In the genomic region with DNA sequence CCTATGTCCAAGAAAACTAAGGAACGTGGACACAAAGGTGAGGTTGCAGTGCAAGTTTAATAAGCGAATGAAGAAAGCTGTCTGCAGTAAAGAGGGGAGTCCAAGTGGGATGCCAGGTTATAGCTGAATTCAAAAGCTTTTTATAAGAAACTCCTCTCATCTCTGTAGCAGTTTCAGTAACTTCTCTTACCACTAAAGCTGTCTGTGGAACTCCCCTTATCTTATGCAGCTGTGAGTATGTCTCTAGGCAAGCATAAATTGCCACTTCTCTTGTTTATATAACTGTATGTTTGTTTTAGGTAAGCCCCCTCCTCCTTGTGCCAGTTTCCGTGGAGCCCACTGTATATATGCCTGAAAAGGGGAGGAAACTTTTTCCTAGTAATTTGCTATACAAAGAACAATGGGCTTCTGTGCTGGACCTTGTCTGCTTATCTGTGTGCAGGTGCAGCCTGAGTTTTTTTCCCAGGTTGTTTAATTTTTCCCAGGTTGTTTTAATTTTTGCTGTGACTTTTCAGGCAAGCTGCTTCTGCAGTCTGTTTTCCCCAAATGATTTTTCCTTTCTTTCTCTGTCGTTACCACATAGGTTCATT, we compare ENCODE assay signal across 29 cellular contexts.
DNase-seq lines count a peak whose midpoint lies in the region; ATAC-seq, FAIRE-seq and TF ChIP-seq lines count a peak whose summit lies in the region.
"Had no signal": no experiment of that assay in that cellular context is flagged by ENCODE, and none has a peak within 500 bp of the region (broad histone marks: within the 10 kb centered on the region; RNA-seq: fewer than 3 reads in every experiment).

No MANE protein-coding gene starts in this region.

- H2BK120ac ChIP-seq in mesenchymal stem cell (ENCODE audit: low read depth, low read length), result no peak overlapping the region
- H2BK120ac ChIP-seq in mesendoderm (ENCODE audit: low read depth, low read length), result no peak overlapping the region

- CTCF ChIA-PET in PC-3 (lab: Charles Lee), result no interaction called here

- H3K4me1 ChIP-seq in PC-3 (ENCODE audit: insufficient read depth, low read length) (no peaks in the 10 kb centered on the region), mesenchymal stem cell (ENCODE audit: control insufficient read depth, insufficient read depth, low read depth, low read length) (no peaks in the 10 kb centered on the region), mesendoderm (ENCODE audit: control insufficient read depth, low read depth, low read length) (no peaks in the 10 kb centered on the region)
- H3K4me1 ChIP-seq: BE2C, HAP-1 had no signal

- H2BK12ac ChIP-seq in mesenchymal stem cell (ENCODE audit: low read length in 2 of 2), result no peak overlapping the region

- no peak overlapping the region for H2BK15ac ChIP-seq in mesenchymal stem cell (ENCODE audit: low read depth, poor library complexity, severe bottlenecking)
- H2BK15ac ChIP-seq in mesendoderm (replicated peaks; ENCODE audit: low read depth), result no peak overlapping the region

- no peak overlapping the region for H3K4ac ChIP-seq in mesenchymal stem cell (ENCODE audit: low read depth in 1 of 2, low read length in 2 of 2)
- H3K4ac ChIP-seq in mesendoderm (ENCODE audit: low read depth, low read length), result no peak overlapping the region

- FAIRE-seq in GM12892 (lab: Jason Lieb, UNC), result no peak
- FAIRE-seq: GM18507 had no signal

- no peaks in the 10 kb centered on the region for H4K20me1 ChIP-seq in PC-3 (ENCODE audit: low read length)

- H4K8ac ChIP-seq in mesenchymal stem cell (ENCODE audit: low read length) (no peak overlapping the region), mesendoderm (ENCODE audit: low read depth, low read length) (no peak overlapping the region)

- H3K4me3 ChIP-seq in PC-3 (ENCODE audit: low read length) (no peak overlapping the region), mesenchymal stem cell (ENCODE audit: insufficient read depth in 1 of 2, low read depth in 1 of 2, low read length in 2 of 2) (no peak overlapping the region), mesendoderm (ENCODE audit: low read length) (no peak overlapping the region)
- H3K4me3 ChIP-seq: GM23248, HAP-1 had no signal

- no peaks in the 10 kb centered on the region for H3K79me1 ChIP-seq in mesenchymal stem cell (replicated peaks; ENCODE audit: low read length, poor library complexity, severe bottlenecking)
- H3K79me1 ChIP-seq in mesendoderm (ENCODE audit: low read length), result no peaks in the 10 kb centered on the region

- no peak for TF ChIP-seq POLR2A in GM12892 (IDR thresholded peaks at IDR 0.05; ENCODE audit: low read depth, low read length)

- no peak overlapping the region for H2BK5ac ChIP-seq in mesenchymal stem cell (ENCODE audit: low read depth, low read length, poor library complexity, severe bottlenecking)
- no peak overlapping the region for H2BK5ac ChIP-seq in mesendoderm (ENCODE audit: low read length)

- H3K27me3 ChIP-seq in PC-3 (ENCODE audit: low read length) (no peaks in the 10 kb centered on the region), mesenchymal stem cell (ENCODE audit: control insufficient read depth in 1 of 2, insufficient read depth in 1 of 2, low read length in 2 of 2) (no peaks in the 10 kb centered on the region), mesendoderm (ENCODE audit: insufficient read depth, low read length, poor library complexity) (no peaks in the 10 kb centered on the region)
- H3K27me3 ChIP-seq: BE2C had no signal

- H3K9me3 ChIP-seq in PC-3 (ENCODE audit: low read length), result no peaks in the 10 kb centered on the region
- H3K9me3 ChIP-seq in mesenchymal stem cell (ENCODE audit: control insufficient read depth, low read length), result peaks cover 8% of the 10 kb centered on the region
- H3K9me3 ChIP-seq: BE2C, HAP-1 had no signal

- intact Hi-C loops in PC-3 (cut with micrococcal nuclease), result no loop called here

- no peak overlapping the region for H3K14ac ChIP-seq in mesenchymal stem cell (ENCODE audit: low read length in 2 of 2)

- H4K5ac ChIP-seq in mesendoderm (ENCODE audit: low read length), result no peak overlapping the region

- WGBS in mesenchymal stem cell, result 90% methylated on average over 2 of the region's 4 CpGs
- WGBS in mesendoderm (ENCODE audit: extremely low coverage, insufficient coverage, low lambda C conversion rate), result no CpG with 5 or more reads among the region's 4 CpGs

- no peaks in the 10 kb centered on the region for H3F3A ChIP-seq in PC-3 (ENCODE audit: low read length, unreplicated experiment)

- ATAC-seq in GM18868 (IDR thresholded peaks at IDR 0.05; ENCODE audit: unreplicated experiment) (peak; percentile 94), PC-3 (no peak), HG02678 (IDR thresholded peaks at IDR 0.05; ENCODE audit: unreplicated experiment) (no peak), HG03342 (IDR thresholded peaks at IDR 0.05; ENCODE audit: unreplicated experiment) (no peak)

- H3K36me3 ChIP-seq in PC-3 (ENCODE audit: low read depth, low read length) (no peaks in the 10 kb centered on the region), mesenchymal stem cell (ENCODE audit: control insufficient read depth in 1 of 2, insufficient read depth in 2 of 2, low read depth in 1 of 2, low read length in 2 of 2) (no peaks in the 10 kb centered on the region), mesendoderm (ENCODE audit: control insufficient read depth, insufficient read depth, low read length) (no peaks in the 10 kb centered on the region)
- H3K36me3 ChIP-seq: BE2C, HAP-1 had no signal

- H2AK5ac ChIP-seq in mesenchymal stem cell (ENCODE audit: low read length, severe bottlenecking) (no peak overlapping the region), mesendoderm (ENCODE audit: low read length) (no peak overlapping the region)

- no TSS peak for BruUV-seq in PC-3 (replicated peaks; lab: Mats Ljungman, UMichigan)

- peak overlapping the region; percentile 33; the same call in 1 of the 2 replicates for H2AFZ ChIP-seq in PC-3 (ENCODE audit: low read length)
- no peak overlapping the region for H2AFZ ChIP-seq in mesenchymal stem cell (ENCODE audit: low read depth, low read length)
- H2AFZ ChIP-seq: GM23248 had no signal

- H3K9ac ChIP-seq in PC-3 (ENCODE audit: low read length) (no peak overlapping the region), mesenchymal stem cell (ENCODE audit: low read length) (no peak overlapping the region), mesendoderm (ENCODE audit: low read length) (no peak overlapping the region)
- H3K9ac ChIP-seq: GM23248 had no signal

- POLR2A ChIA-PET in PC-3 (lab: Charles Lee; ENCODE audit: unreplicated experiment), result no interaction called here

- TF ChIP-seq CTCF in PC-3 (conservative IDR thresholded peaks at IDR 0.05; ENCODE audit: low read depth, low read length), result no peak

- H3K56ac ChIP-seq in mesendoderm (ENCODE audit: low read length), result no peak overlapping the region

- H3K9me2 ChIP-seq in PC-3 (replicated peaks; ENCODE audit: low read length), result no peaks in the 10 kb centered on the region

- H3K27ac ChIP-seq in PC-3 (ENCODE audit: low read length) (no peak overlapping the region), mesenchymal stem cell (ENCODE audit: low read length, poor library complexity, severe bottlenecking) (no peak overlapping the region), mesendoderm (ENCODE audit: low read depth, low read length) (no peak overlapping the region)
- H3K27ac ChIP-seq: GM23248 had no signal

- no peak overlapping the region for H3K4me2 ChIP-seq in PC-3 (ENCODE audit: low read length)
- no peak overlapping the region for H3K4me2 ChIP-seq in mesenchymal stem cell (ENCODE audit: low read length, poor library complexity, severe bottlenecking)
- no peak overlapping the region for H3K4me2 ChIP-seq in mesendoderm (ENCODE audit: low read length)

- H3K79me2 ChIP-seq in PC-3 (ENCODE audit: low read length) (no peaks in the 10 kb centered on the region), mesendoderm (ENCODE audit: control insufficient read depth, insufficient read depth, low read length) (no peaks in the 10 kb centered on the region)

- H4K91ac ChIP-seq in mesenchymal stem cell (ENCODE audit: low read length), result no peak overlapping the region

- H3K23ac ChIP-seq in mesenchymal stem cell (ENCODE audit: low read length in 2 of 2) (no peak overlapping the region), mesendoderm (ENCODE audit: low read length) (no peak overlapping the region)

- H3K18ac ChIP-seq in mesenchymal stem cell (ENCODE audit: low read depth in 1 of 2, low read length in 2 of 2), result no peak overlapping the region
- no peak overlapping the region for H3K18ac ChIP-seq in mesendoderm (ENCODE audit: low read length)

- DNase-seq in NCI-H526 (lab: John Stamatoyannopoulos, UW), result peak; percentile 28 to 50
- DNase-seq in PC-3, result no peak
- DNase-seq in mesenchymal stem cell, result peak; percentile 12
- DNase-seq in mesendoderm, result no peak
- DNase-seq in GM12892 (ENCODE audit: insufficient read length), result no peak
- DNase-seq: 8988T; ACHN; BE2C; CD8-positive, alpha-beta memory T cell; DMS153; DND-41; GM23248; HFFc6; IMR-90; KG1; NCI-H1048; NCI-H1436; NCI-H187 treated with DMSO at 0.1 percent for 48 hours; NCI-H446 treated with DMSO at 0.1 percent for 48 hours; NCI-H69; NK-92 treated with Interleukin-12 subunit alpha and Interleukin-12 subunit beta, amount 100 ng/mL, for 24 hours; RPMI8226; SHP77; T-helper 1 cell had no signal

Comparison
In these comparisons a context has a peak if more than half of its experiments do, and no peak if none do; other contexts are left out.
1. DNase-seq: peak in NCI-H526 (2 of 2) and mesenchymal stem cell (single experiment); none in PC-3 (single experiment), mesendoderm (single experiment) and GM12892 (single experiment).